Comparison of ENCODE assay signal across 7 cellular contexts in the genomic region with DNA sequence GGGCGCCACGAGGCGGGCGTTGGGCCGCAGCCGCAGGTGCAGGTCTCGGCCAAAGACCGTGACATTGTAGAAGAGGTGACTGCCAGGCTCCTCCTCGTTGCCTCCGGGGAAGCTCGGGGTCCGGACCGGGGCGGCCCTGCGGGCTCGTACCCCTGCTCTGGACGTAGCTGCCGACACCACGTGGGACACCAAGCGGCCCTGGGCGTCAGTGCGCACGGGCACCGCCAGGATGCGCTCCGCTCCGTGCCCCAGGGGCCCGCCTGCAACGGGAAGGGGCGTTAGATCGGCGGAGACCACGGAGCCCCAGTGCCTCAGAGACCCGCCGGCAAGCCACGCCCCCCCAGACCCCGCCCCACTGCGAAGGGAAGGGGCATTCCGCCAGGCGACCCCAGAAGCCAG. TPM values are rescaled to one million over a fixed set of nuclear protein-coding genes. Genes with fewer than 3 reads are reported as not detected.
DNase-seq lines count a peak whose midpoint lies in the region; ATAC-seq and TF ChIP-seq lines count a peak whose summit lies in the region.

No MANE protein-coding gene starts in this region.

- H3K27me3 ChIP-seq in heart right ventricle (peaks cover 7 to 80% (median 60%) of the 10 kb centered on the region in 7 donors), sigmoid colon (no peaks in the 10 kb centered on the region)

- H3K9me3 ChIP-seq in heart right ventricle (no peaks in the 10 kb centered on the region), sigmoid colon (no peaks in the 10 kb centered on the region)

- peak; percentile 7 for TF ChIP-seq CTCF in GM13977 (IDR thresholded peaks at IDR 0.05; ENCODE audit: extremely low read depth, insufficient read depth, missing control alignments)
- peak in 7 of 9 donors; percentile 10 to 59 (median 35) for TF ChIP-seq CTCF in heart right ventricle (IDR thresholded peaks at IDR 0.05)
- TF ChIP-seq CTCF in sigmoid colon (IDR thresholded peaks at IDR 0.05), result peak; percentile 15 to 70 (median 51)

- in situ Hi-C loops in GM13977 (cut with MboI; ENCODE audit: low pct_unique_long_range_greater_than_20kb, low sequenced_read_pairs, unreplicated experiment), result no loop called here

- WGBS in heart right ventricle, 2 donors, result 1 to 2% methylated on average over 34 to 40 of the region's 40 CpGs
- WGBS in sigmoid colon, 2 donors, result 1 to 6% methylated on average over 40 of the region's 40 CpGs

- H3K36me3 ChIP-seq in heart right ventricle (peaks cover 0 to 6% (median 0%) of the 10 kb centered on the region in 9 donors), sigmoid colon (no peaks in the 10 kb centered on the region)

- ATAC-seq in SK-N-SH treated with all-trans-retinoic acid at 6 μM for 48 hours (peak; percentile 37; the same call in 1 of the 3 replicates), heart right ventricle (peak; percentile 14 to 65 (median 52)), GM18519 (IDR thresholded peaks at IDR 0.05; ENCODE audit: low FRiP score, unreplicated experiment) (no peak)

- H3K4me3 ChIP-seq in heart right ventricle, result peak overlapping the region; percentile 32 to 66 (median 60)
- H3K4me3 ChIP-seq in sigmoid colon, result peak overlapping the region; percentile 53 to 87 (median 73)

- intact Hi-C loops in heart right ventricle (cut with DNase I) (loop anchor here in 7 of 10 donors (5.0 to 10.0 kb wide), 4 partner anchors 169 to 179 kb away; no protein-coding TSS in a partner anchor), sigmoid colon (cut with DNase I) (loop anchor here (2.0 to 10.0 kb wide), 3 partner anchors 77 to 177 kb away; no protein-coding TSS in a partner anchor)

- H3K4me1 ChIP-seq in heart right ventricle (peaks cover 8 to 41% (median 19%) of the 10 kb centered on the region in 9 donors), sigmoid colon (peaks cover 0 to 31% (median 26%) of the 10 kb centered on the region in 4 donors)

- no peak for TF ChIP-seq POLR2A in sigmoid colon (IDR thresholded peaks at IDR 0.05)

- DNase-seq in GM13977 (ENCODE audit: low spot score), result no peak
- DNase-seq in heart right ventricle, result peak in 1 of 2 donors; percentile 45
- no peak for DNase-seq in sigmoid colon
- no peak for DNase-seq in cortex of kidney (lab: John Stamatoyannopoulos, UW)
- DNase-seq in A172 (ENCODE audit: low spot score), result no peak

- no peak for TF ChIP-seq EP300 in sigmoid colon (IDR thresholded peaks at IDR 0.05)

- H3K27ac ChIP-seq in heart right ventricle (peak overlapping the region in 1 of 10 donors; percentile 83), sigmoid colon (peak overlapping the region; percentile 69 to 81 (median 74))

TF ChIP-seq in SK-N-SH treated with all-trans-retinoic acid at 6 μM for 48 hours, 23 proteins besides CTCF, POLR2A, EP300 and RAD21:
- TF ChIP-seq CSRNP3 (CRISPR knock-in tag; IDR thresholded peaks at IDR 0.05) (no peak), OSR1 (CRISPR knock-in tag; IDR thresholded peaks at IDR 0.05) (no peak), TCF4 (CRISPR knock-in tag; IDR thresholded peaks at IDR 0.05; ENCODE audit: borderline replicate concordance) (no peak), PPARA (CRISPR knock-in tag; IDR thresholded peaks at IDR 0.05; ENCODE audit: borderline replicate concordance) (no peak), ZFP3 (CRISPR knock-in tag; IDR thresholded peaks at IDR 0.05) (no peak), ZNF8 (CRISPR knock-in tag; IDR thresholded peaks at IDR 0.05) (no peak), RARB (CRISPR knock-in tag; IDR thresholded peaks at IDR 0.05) (no peak), CSDC2 (CRISPR knock-in tag; IDR thresholded peaks at IDR 0.05) (no peak), BACH2 (CRISPR knock-in tag; IDR thresholded peaks at IDR 0.05; ENCODE audit: borderline replicate concordance) (no peak), PATZ1 (CRISPR knock-in tag; IDR thresholded peaks at IDR 0.05; ENCODE audit: borderline replicate concordance) (no peak), ESRRG (CRISPR knock-in tag; IDR thresholded peaks at IDR 0.05) (no peak), ISL1 (CRISPR knock-in tag; IDR thresholded peaks at IDR 0.05) (no peak)
- TF ChIP-seq, protein P1, sequence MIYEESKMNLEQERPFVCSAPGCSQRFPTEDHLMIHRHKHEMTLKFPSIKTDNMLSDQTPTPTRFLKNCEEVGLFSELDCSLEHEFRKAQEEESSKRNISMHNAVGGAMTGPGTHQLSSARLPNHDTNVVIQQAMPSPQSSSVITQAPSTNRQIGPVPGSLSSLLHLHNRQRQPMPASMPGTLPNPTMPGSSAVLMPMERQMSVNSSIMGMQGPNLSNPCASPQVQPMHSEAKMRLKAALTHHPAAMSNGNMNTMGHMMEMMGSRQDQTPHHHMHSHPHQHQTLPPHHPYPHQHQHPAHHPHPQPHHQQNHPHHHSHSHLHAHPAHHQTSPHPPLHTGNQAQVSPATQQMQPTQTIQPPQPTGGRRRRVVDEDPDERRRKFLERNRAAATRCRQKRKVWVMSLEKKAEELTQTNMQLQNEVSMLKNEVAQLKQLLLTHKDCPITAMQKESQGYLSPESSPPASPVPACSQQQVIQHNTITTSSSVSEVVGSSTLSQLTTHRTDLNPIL (CRISPR knock-in tag; IDR thresholded peaks at IDR 0.05; ENCODE audit: low read depth), result no peak

RNA-seq across cellular contexts. Expression of gene ADAMTS2, which starts 1.4 kb away (rescaled TPM):
- total RNA-seq in heart right ventricle (10 to 100 TPM in 1 of 10 donors, 1 to 10 TPM in 9; 1.7 to 13.5 (median 3.0) TPM), sigmoid colon (10 to 100 TPM in 3 of 4 donors, 1 to 10 TPM in 1; 9.2 to 33.2 (median 14.6) TPM)
- polyA plus RNA-seq in heart right ventricle (1 to 10 TPM; 5.0 to 7.3 TPM), sigmoid colon (1 to 10 TPM in 2 of 3 donors, under 1 TPM in 1; 0.69 to 5.9 (median 1.2) TPM)
- total RNA-seq in A172 (2014; rRNA removed; shearing (Covaris generic)), result 0.14 and 0.79 TPM in 2 replicates
